9 cellular contexts compared by ENCODE assay signal in genomic region chr22:25111579-25112517, GRCh38.
DNase-seq lines count a peak whose midpoint lies in the region; ATAC-seq, FAIRE-seq and TF ChIP-seq lines count a peak whose summit lies in the region.
"Had no signal": no experiment of that assay in that cellular context is flagged by ENCODE, and none has a peak within 500 bp of the region (broad histone marks: within the 10 kb centered on the region; RNA-seq: fewer than 3 reads in every experiment).

No MANE protein-coding gene starts in this region.

- H3K4me3 ChIP-seq in A549, result peak overlapping the region; percentile 75
- H3K4me3 ChIP-seq in stomach, result peak overlapping the region; percentile 56 to 63 (median 60)

- no TSS peak for BruUV-seq in MCF 10A (replicated peaks; lab: Mats Ljungman, UMichigan)

- no peak for TF ChIP-seq EP300 in A549 (IDR thresholded peaks at IDR 0.05)
- TF ChIP-seq EP300 in stomach (IDR thresholded peaks at IDR 0.05), result no peak

- ATAC-seq in A549, result peak; percentile 41 to 43; a peak in 4 of 6 replicates
- peak; percentile 16 for ATAC-seq in HG03432 (IDR thresholded peaks at IDR 0.05; ENCODE audit: unreplicated experiment)
- no peak for ATAC-seq in GM19035 (IDR thresholded peaks at IDR 0.05; ENCODE audit: unreplicated experiment)
- ATAC-seq in HG02763 (IDR thresholded peaks at IDR 0.05; ENCODE audit: unreplicated experiment), result no peak

- intact Hi-C loops in MCF 10A (cut with micrococcal nuclease), result loop anchor here (5.0 kb wide), 2 partner anchors 40 to 55 kb away; no protein-coding TSS in a partner anchor
- intact Hi-C loops in stomach (cut with DNase I; ENCODE audit: low total_unique reads), result no loop called here

- H3K9me3 ChIP-seq in A549, result no peaks in the 10 kb centered on the region
- peaks cover 0 to 5% (median 0%) of the 10 kb centered on the region in 4 donors for H3K9me3 ChIP-seq in stomach

- H3K27ac ChIP-seq in A549 (peak overlapping the region; percentile 81 to 88), stomach (peak overlapping the region; percentile 86 to 95 (median 93))

- peaks cover 29% of the 10 kb centered on the region for H3K4me1 Mint-ChIP-seq in MCF 10A (ENCODE audit: insufficient read depth, unreplicated experiment)

- TF ChIP-seq POLR2A in A549 (IDR thresholded peaks at IDR 0.05; ENCODE audit: low read length), result no peak
- TF ChIP-seq POLR2A in stomach (IDR thresholded peaks at IDR 0.05), result peak in 1 of 4 donors; percentile 9

- peak overlapping the region; percentile 97 for H3K4me2 ChIP-seq in A549

- H3K9me3 Mint-ChIP-seq in MCF 10A (ENCODE audit: unreplicated experiment), result no peaks in the 10 kb centered on the region
- H3K9me3 Mint-ChIP-seq: dendritic cell treated with granulocyte-macrophage colony-stimulating factor and Interleukin-4, amounts not matched to agents 40 ng/mL and 50 ng/mL, for 4 days had no signal

- no peaks in the 10 kb centered on the region for H3K27me3 Mint-ChIP-seq in MCF 10A (ENCODE audit: insufficient read depth, unreplicated experiment)

- no peak for TF ChIP-seq RAD21 in A549 (conservative IDR thresholded peaks at IDR 0.05 in 1 of 2, IDR thresholded peaks at IDR 0.05 in 1 of 2)

- peaks cover 0 to 7% (median 0%) of the 10 kb centered on the region in 4 donors for H3K36me3 ChIP-seq in stomach

- DNase-seq in A549 (ENCODE audit: low read depth in 1 of 2, low spot score in 1 of 2) (no peak), MCF 10A (ENCODE audit: unreplicated experiment) (no peak), left kidney (ENCODE audit: low read depth, low spot score) (peak; percentile 79), stomach (peak; percentile 87), NCI-H774 (lab: John Stamatoyannopoulos, UW) (no peak)

- WGBS in A549 (ENCODE audit: missing lambda C conversion rate), result 61% methylated on average over 20 of the region's 35 CpGs
- 10 to 26% (median 19%) methylated on average over 20 to 35 of the region's 35 CpGs for WGBS in stomach, 5 donors

- peaks cover 0 to 21% (median 4%) of the 10 kb centered on the region in 3 donors for H3K27me3 ChIP-seq in stomach

- CTCF ChIA-PET in A549 (lab: Yijun Ruan, JAX) (interaction anchor here (0.9 to 2.4 kb wide), 14 partner anchors 9 to 175 kb away, joined by 3 to 8 read pairs (median 4); no protein-coding TSS in a partner anchor), MCF 10A (lab: Yijun Ruan, JAX) (interaction anchor here (0.7 to 3.5 kb wide), 14 partner anchors 9 to 91 kb away, joined by 3 to 20 read pairs (median 5); no protein-coding TSS in a partner anchor)

- H3K27ac Mint-ChIP-seq in MCF 10A (ENCODE audit: low read depth, unreplicated experiment), result peak overlapping the region; percentile 97
- H3K27ac Mint-ChIP-seq: dendritic cell treated with granulocyte-macrophage colony-stimulating factor and Interleukin-4, amounts not matched to agents 40 ng/mL and 50 ng/mL, for 4 days had no signal

- TF ChIP-seq CTCF in A549 (IDR thresholded peaks at IDR 0.05), result no peak
- TF ChIP-seq CTCF in MCF 10A (IDR thresholded peaks at IDR 0.05; ENCODE audit: unreplicated experiment), result no peak
- TF ChIP-seq CTCF in stomach (IDR thresholded peaks at IDR 0.05), result peak in 1 of 7 experiments; percentile 4

- POLR2A ChIA-PET in A549 (lab: Yijun Ruan, JAX) (no interaction called here), MCF 10A (lab: Yijun Ruan, JAX) (interaction anchor here (0.8 to 1.7 kb wide), 8 partner anchors 22 to 64 kb away, joined by 3 to 7 read pairs (median 4); no protein-coding TSS in a partner anchor)

- H3K36me3 Mint-ChIP-seq in MCF 10A (ENCODE audit: insufficient read depth, unreplicated experiment), result peaks cover 23% of the 10 kb centered on the region

- H3K4me1 ChIP-seq in A549, result peaks cover 20% of the 10 kb centered on the region
- peaks cover 52 to 63% (median 57%) of the 10 kb centered on the region in 4 donors for H3K4me1 ChIP-seq in stomach

- H3K4me3 Mint-ChIP-seq in MCF 10A (ENCODE audit: unreplicated experiment), result peak overlapping the region; percentile 74
- H3K4me3 Mint-ChIP-seq: dendritic cell treated with granulocyte-macrophage colony-stimulating factor and Interleukin-4, amounts not matched to agents 40 ng/mL and 50 ng/mL, for 4 days had no signal

- FAIRE-seq in A549 (lab: Jason Lieb, UNC), result no peak

TF ChIP-seq in A549, 52 proteins besides CTCF, POLR2A, EP300 and RAD21:
- TF ChIP-seq TFCP2L1 (CRISPR knock-in tag; IDR thresholded peaks at IDR 0.05), result no peak
- no peak for TF ChIP-seq BHLHE40 (IDR thresholded peaks at IDR 0.05; ENCODE audit: low read depth, low read length)
- TF ChIP-seq PHF8 (IDR thresholded peaks at IDR 0.05; ENCODE audit: borderline replicate concordance, low read depth), result no peak
- no peak for TF ChIP-seq NR3C1 (IDR thresholded peaks at IDR 0.05)
- TF ChIP-seq ZSCAN20 (CRISPR knock-in tag; IDR thresholded peaks at IDR 0.05), result no peak
- no peak for TF ChIP-seq SMC3 (IDR thresholded peaks at IDR 0.05)
- no peak for TF ChIP-seq RCOR1 (IDR thresholded peaks at IDR 0.05; ENCODE audit: low read depth, low read length)
- TF ChIP-seq CBX8 (IDR thresholded peaks at IDR 0.05), result no peak
- TF ChIP-seq HMGXB4 (CRISPR knock-in tag; IDR thresholded peaks at IDR 0.05; ENCODE audit: borderline replicate concordance), result no peak
- TF ChIP-seq CEBPB (IDR thresholded peaks at IDR 0.05), result no peak
- no peak for TF ChIP-seq ZFP36 (IDR thresholded peaks at IDR 0.05; ENCODE audit: borderline replicate concordance, partially characterized antibody)
- no peak for TF ChIP-seq JUN (IDR thresholded peaks at IDR 0.05)
- TF ChIP-seq KDM5A (IDR thresholded peaks at IDR 0.05), result no peak
- TF ChIP-seq RARB (CRISPR knock-in tag; IDR thresholded peaks at IDR 0.05), result no peak
- TF ChIP-seq CHD2 (IDR thresholded peaks at IDR 0.05; ENCODE audit: low read length, partially characterized antibody), result no peak

Comparison
In these comparisons a context has a peak if more than half of its experiments do, and no peak if none do; other contexts are left out.
1. ATAC-seq: peak in A549 (2 of 2) and HG03432 (single experiment); none in GM19035 (single experiment) and HG02763 (single experiment).
2. DNase-seq: peak in left kidney (single experiment) and stomach (single experiment); none in A549 (0 of 2), MCF 10A (single experiment) and NCI-H774 (single experiment).